ENCODE assay signal across 1 cellular context in genomic region chr22:31161386-31161785, GRCh38.
TF ChIP-seq lines count a peak whose summit lies in the region.

No MANE protein-coding gene starts in this region.

TF ChIP-seq in A549, 52 proteins besides CTCF, POLR2A, EP300 and RAD21:
- no peak for TF ChIP-seq POLR2AphosphoS2 (conservative IDR thresholded peaks at IDR 0.05; ENCODE audit: low read length)
- no peak for TF ChIP-seq BCL3 (IDR thresholded peaks at IDR 0.05)
- TF ChIP-seq ZNF302 (CRISPR knock-in tag; IDR thresholded peaks at IDR 0.05), result no peak
- no peak for TF ChIP-seq CHD2 (IDR thresholded peaks at IDR 0.05; ENCODE audit: low read length, partially characterized antibody)
- TF ChIP-seq CBX8 (IDR thresholded peaks at IDR 0.05), result no peak
- TF ChIP-seq RNF2 (IDR thresholded peaks at IDR 0.05; ENCODE audit: borderline replicate concordance, low read depth), result no peak
- TF ChIP-seq HOXA7 (CRISPR knock-in tag; IDR thresholded peaks at IDR 0.05), result no peak
- TF ChIP-seq RCOR1 (IDR thresholded peaks at IDR 0.05; ENCODE audit: low read depth, low read length), result no peak
- no peak for TF ChIP-seq E2F6 (IDR thresholded peaks at IDR 0.05; ENCODE audit: borderline replicate concordance, low read depth)
- no peak for TF ChIP-seq SREBF2 (IDR thresholded peaks at IDR 0.05)
- no peak for TF ChIP-seq KDM5A (IDR thresholded peaks at IDR 0.05)
- TF ChIP-seq FOSB (CRISPR knock-in tag; IDR thresholded peaks at IDR 0.05), result no peak
- no peak for TF ChIP-seq MAFK (IDR thresholded peaks at IDR 0.05; ENCODE audit: partially characterized antibody)
TF ChIP-seq in A549: peak in this region for 0.
